Comparison of ENCODE assay signal across 19 cellular contexts in the genomic region with DNA sequence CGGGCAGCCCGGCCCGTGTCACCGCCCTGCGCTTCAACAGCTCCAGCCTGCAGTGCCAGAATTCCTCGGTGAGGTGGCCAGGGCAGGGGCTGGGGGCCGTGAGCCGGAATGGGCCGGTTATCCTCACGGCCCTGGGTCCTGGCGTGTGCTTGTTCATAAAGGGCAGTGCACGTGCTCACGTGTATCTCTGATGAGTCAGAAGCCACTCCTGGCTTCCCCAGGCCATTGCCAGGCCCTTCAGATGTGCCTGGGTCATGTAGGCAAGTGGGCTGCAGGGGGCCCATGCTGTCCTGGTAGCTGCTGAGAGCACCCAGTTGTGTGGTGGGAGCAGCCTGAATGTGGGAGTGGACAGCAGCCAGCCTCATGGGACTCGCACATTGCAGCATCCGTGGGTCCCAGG. TPM values are rescaled to one million over a fixed set of nuclear protein-coding genes. Genes with fewer than 3 reads are reported as not detected.
DNase-seq lines count a peak whose midpoint lies in the region; ATAC-seq and TF ChIP-seq lines count a peak whose summit lies in the region.
"Had no signal": no experiment of that assay in that cellular context is flagged by ENCODE, and none has a peak within 500 bp of the region (broad histone marks: within the 10 kb centered on the region; RNA-seq: fewer than 3 reads in every experiment).

No MANE protein-coding gene starts in this region.

- H3K36me3 ChIP-seq in left ventricle myocardium inferior (peaks cover 45% of the 10 kb centered on the region), RWPE2 (ENCODE audit: low read depth) (peaks cover 68% of the 10 kb centered on the region)

- H3K9me3 ChIP-seq in left ventricle myocardium inferior (replicated peaks) (no peaks in the 10 kb centered on the region), RWPE2 (ENCODE audit: severe bottlenecking) (no peaks in the 10 kb centered on the region)
- H3K9me3 ChIP-seq: upper lobe of left lung had no signal

- no peak for DNase-seq in left ventricle myocardium inferior
- no peak for DNase-seq in cardiac septum (ENCODE audit: low spot score)
- no peak for DNase-seq in RWPE2 (ENCODE audit: low spot score)
- peak; percentile 43 for DNase-seq in fibroblast of the aortic adventitia (ENCODE audit: low read depth)
- no peak for DNase-seq in nucleus accumbens (lab: John Stamatoyannopoulos, UW)
- no peak for DNase-seq in Right ventricle myocardium superior
- DNase-seq in NK-92 (lab: John Stamatoyannopoulos, UW; ENCODE audit: unreplicated experiment) = no peak
- no peak for DNase-seq in DMS 273 treated with DMSO at 0.1 percent for 48 hours (lab: John Stamatoyannopoulos, UW)
- DNase-seq: activated naive CD4-positive, alpha-beta T cell treated with Interleukin-2 at 50 U/mL for 16 hours; effector memory CD4-positive, alpha-beta T cell; NCI-H1092 treated with DMSO at 0.1 percent for 48 hours; NCI-H2081 treated with DMSO at 0.1 percent for 48 hours; SHP77 treated with DMSO at 0.1 percent for 48 hours; stimulated activated CD4-positive, alpha-beta T cell treated with anti-CD3 and anti-CD28 coated beads, Interleukin-1b, Interleukin-23, amount 100 ng/mL, for 48 hours; T-helper 1 cell; upper lobe of left lung; WERI-Rb-1 had no signal

- H3K4me3 ChIP-seq in left ventricle myocardium inferior (no peak overlapping the region), RWPE2 (ENCODE audit: severe bottlenecking) (no peak overlapping the region), fibroblast of the aortic adventitia (ENCODE audit: low read depth, low read length) (no peak overlapping the region)
- H3K4me3 ChIP-seq: lung, upper lobe of left lung had no signal

- intact Hi-C loops in left ventricle myocardium inferior (cut with micrococcal nuclease) = no loop called here
- intact Hi-C loops in cardiac septum (cut with DNase I) = no loop called here
- intact Hi-C loops in Right ventricle myocardium superior (cut with DNase I) = no loop called here

- ATAC-seq in RWPE2 (ENCODE audit: low read depth) (0 out of 3 replicates have a peak, but pooled peaks have one; percentile 20), Right ventricle myocardium superior (ENCODE audit: poor library complexity) (no peak)

- H3K27ac ChIP-seq in left ventricle myocardium inferior (replicated peaks) (peak overlapping the region; percentile 8), RWPE2 (ENCODE audit: poor library complexity, severe bottlenecking) (peak overlapping the region; percentile 31)
- H3K27ac ChIP-seq: parathyroid adenoma, upper lobe of left lung, WERI-Rb-1 had no signal

- no peaks in the 10 kb centered on the region for H3K27me3 ChIP-seq in left ventricle myocardium inferior (ENCODE audit: low read depth)
- H3K27me3 ChIP-seq in RWPE2 (ENCODE audit: insufficient read depth, poor library complexity, severe bottlenecking) = no peaks in the 10 kb centered on the region
- H3K27me3 ChIP-seq: upper lobe of left lung had no signal

- TF ChIP-seq CTCF in left ventricle myocardium inferior (IDR thresholded peaks at IDR 0.05; ENCODE audit: borderline replicate concordance) (no peak), RWPE2 (IDR thresholded peaks at IDR 0.05; ENCODE audit: poor library complexity, severe bottlenecking) (no peak), fibroblast of the aortic adventitia (IDR thresholded peaks at IDR 0.05; ENCODE audit: insufficient read depth, low read length) (no peak)

- H3K4me1 ChIP-seq in left ventricle myocardium inferior = peaks cover 34% of the 10 kb centered on the region
- peaks cover 8% of the 10 kb centered on the region for H3K4me1 ChIP-seq in RWPE2 (ENCODE audit: insufficient read depth, poor library complexity, severe bottlenecking)
- H3K4me1 ChIP-seq: parathyroid adenoma, upper lobe of left lung had no signal

RNA-seq across cellular contexts. Expression of a gene that starts 29.2 kb away (rescaled TPM):
- total RNA-seq in left ventricle myocardium inferior = 26.4 TPM
- 31.6 TPM for total RNA-seq in cardiac septum
- 38.4 and 62.4 TPM in 2 replicates for total RNA-seq in fibroblast of the aortic adventitia (ENCODE audit: low replicate concordance)
- 23.2 TPM for total RNA-seq in Right ventricle myocardium superior
